In the genomic region with DNA sequence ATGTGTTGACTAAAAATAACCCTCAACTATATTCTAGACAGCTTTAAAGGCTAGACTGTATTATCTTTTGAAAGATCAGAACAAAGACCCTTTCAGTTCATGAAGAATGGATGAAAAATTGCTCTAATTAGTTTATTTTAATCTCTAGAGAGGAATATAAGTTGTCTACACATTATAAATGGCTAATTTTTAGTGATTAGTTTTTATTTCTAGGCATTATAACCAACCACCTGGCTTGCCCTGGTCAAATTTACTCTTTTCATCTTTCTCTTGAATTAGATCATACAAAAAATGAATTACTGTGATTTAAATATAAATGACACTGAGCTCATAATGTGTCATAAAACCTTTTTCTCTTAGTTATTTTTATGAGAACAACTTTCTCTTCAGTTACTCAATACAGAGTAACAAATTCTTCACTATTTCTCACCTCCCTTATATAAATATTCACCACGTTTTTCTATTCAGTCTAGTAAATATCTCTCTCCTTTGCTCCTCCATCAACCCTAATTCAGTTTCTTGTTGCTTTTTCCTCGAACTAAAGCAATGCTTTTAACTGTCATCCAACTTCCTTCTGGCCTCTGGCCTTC, we compare ENCODE assay signal across 18 cellular contexts.
DNase-seq lines count a peak whose midpoint lies in the region; ATAC-seq, FAIRE-seq and TF ChIP-seq lines count a peak whose summit lies in the region.
"Had no signal": no experiment of that assay in that cellular context is flagged by ENCODE, and none has a peak within 500 bp of the region (broad histone marks: within the 10 kb centered on the region; RNA-seq: fewer than 3 reads in every experiment).

No MANE protein-coding gene starts in this region.

- WGBS in right cardiac atrium = 32% methylated on average over 2 of the region's 2 CpGs
- 54% methylated on average over 2 of the region's 2 CpGs for WGBS in hepatocyte (ENCODE audit: low lambda C conversion rate, missing lambda C conversion rate)

- no peaks in the 10 kb centered on the region for H3K27me3 Mint-ChIP-seq in astrocyte (ENCODE audit: low read depth, unreplicated experiment)

- H2AFZ ChIP-seq in astrocyte (ENCODE audit: low read depth, low read length) (no peak overlapping the region), hepatocyte (peak overlapping the region; percentile 9)
- H2AFZ ChIP-seq: PC-9 had no signal

- H3K36me3 Mint-ChIP-seq in astrocyte (ENCODE audit: low read depth, unreplicated experiment) = no peaks in the 10 kb centered on the region

- H3K9me2 ChIP-seq in hepatocyte (replicated peaks; ENCODE audit: insufficient read depth) = no peaks in the 10 kb centered on the region
- H3K9me2 ChIP-seq: SK-N-SH had no signal

- intact Hi-C loops in right cardiac atrium (cut with DNase I) = no loop called here

- H3K27ac Mint-ChIP-seq in astrocyte (ENCODE audit: unreplicated experiment) = peak overlapping the region; percentile 16

- no peaks in the 10 kb centered on the region for H3K4me1 ChIP-seq in cardiac muscle cell (ENCODE audit: low read depth)
- H3K4me1 ChIP-seq in right cardiac atrium (ENCODE audit: control insufficient read depth, insufficient read depth, low read length) = no peaks in the 10 kb centered on the region
- H3K4me1 ChIP-seq in astrocyte (ENCODE audit: insufficient read depth, low read length) = no peaks in the 10 kb centered on the region
- peaks cover 4% of the 10 kb centered on the region for H3K4me1 ChIP-seq in hepatocyte (ENCODE audit: insufficient read depth)

- H3K27me3 ChIP-seq in cardiac muscle cell = no peaks in the 10 kb centered on the region
- no peaks in the 10 kb centered on the region for H3K27me3 ChIP-seq in right cardiac atrium (ENCODE audit: control insufficient read depth, insufficient read depth)
- H3K27me3 ChIP-seq in astrocyte (ENCODE audit: insufficient read depth, low read length) = no peaks in the 10 kb centered on the region
- no peaks in the 10 kb centered on the region for H3K27me3 ChIP-seq in hepatocyte

- H3K4me3 ChIP-seq in cardiac muscle cell = no peak overlapping the region
- H3K4me3 ChIP-seq in right cardiac atrium (ENCODE audit: low read length) = no peak overlapping the region
- no peak overlapping the region for H3K4me3 ChIP-seq in astrocyte (ENCODE audit: insufficient read depth, low read depth, low read length)
- no peak overlapping the region for H3K4me3 ChIP-seq in hepatocyte
- H3K4me3 ChIP-seq: PC-9 had no signal

- H3K9me3 Mint-ChIP-seq in astrocyte (ENCODE audit: unreplicated experiment) = peaks cover 6% of the 10 kb centered on the region

- no peak for TF ChIP-seq CTCF in cardiac muscle cell (IDR thresholded peaks at IDR 0.05; ENCODE audit: low read depth, low read length)
- no peak for TF ChIP-seq CTCF in astrocyte (IDR thresholded peaks at IDR 0.05; ENCODE audit: insufficient read depth, low read depth, low read length)
- TF ChIP-seq CTCF in hepatocyte (IDR thresholded peaks at IDR 0.05; ENCODE audit: poor library complexity) = no peak

- H3K9me3 ChIP-seq in cardiac muscle cell (ENCODE audit: low read depth) (no peaks in the 10 kb centered on the region), right cardiac atrium (ENCODE audit: control insufficient read depth, low read length) (no peaks in the 10 kb centered on the region), astrocyte (ENCODE audit: insufficient read depth, low read depth, low read length) (no peaks in the 10 kb centered on the region), hepatocyte (ENCODE audit: low read depth) (no peaks in the 10 kb centered on the region)
- H3K9me3 ChIP-seq: SK-N-SH had no signal

- H3K27ac ChIP-seq in cardiac muscle cell (peak overlapping the region; percentile 25), right cardiac atrium (ENCODE audit: low read length) (no peak overlapping the region), astrocyte (ENCODE audit: low read depth, low read length) (no peak overlapping the region), hepatocyte (peak overlapping the region; percentile 56)
- H3K27ac ChIP-seq: KMS-11, PC-9 had no signal

- no peak overlapping the region for H3K4me3 Mint-ChIP-seq in astrocyte (ENCODE audit: unreplicated experiment)

- H3K4me1 Mint-ChIP-seq in astrocyte (ENCODE audit: low read depth, unreplicated experiment) = peaks cover 13% of the 10 kb centered on the region

- ATAC-seq in right cardiac atrium = no peak
- ATAC-seq: HepG2 had no signal

- DNase-seq in cardiac muscle cell (ENCODE audit: low read depth in 1 of 2, low spot score in 1 of 2) (no peak), right cardiac atrium (no peak), astrocyte (ENCODE audit: low read depth) (no peak), hepatocyte (ENCODE audit: low spot score) (no peak), AG08396 (ENCODE audit: low spot score) (no peak), T1000 (lab: John Stamatoyannopoulos, UW) (no peak), T-helper 2 cell (no peak), hepatic stellate cell (ENCODE audit: low spot score) (no peak)
- DNase-seq: 8988T, C1 segment of cervical spinal cord, COR-L47, MM.1S, NCI-H524, SK-N-SH had no signal

- H3K79me2 ChIP-seq in astrocyte (ENCODE audit: insufficient read depth, low read length) (no peaks in the 10 kb centered on the region), hepatocyte (no peaks in the 10 kb centered on the region)

- H4K20me1 ChIP-seq in astrocyte (ENCODE audit: insufficient read depth, low read length) = no peaks in the 10 kb centered on the region
- H4K20me1 ChIP-seq in hepatocyte (ENCODE audit: insufficient read depth, poor library complexity, severe bottlenecking) = no peaks in the 10 kb centered on the region

- H3K36me3 ChIP-seq in cardiac muscle cell (no peaks in the 10 kb centered on the region), astrocyte (ENCODE audit: insufficient read depth, low read length) (no peaks in the 10 kb centered on the region), hepatocyte (replicated peaks; ENCODE audit: insufficient read depth, low read depth) (no peaks in the 10 kb centered on the region)

- H3K4me2 ChIP-seq in astrocyte (ENCODE audit: low read length) (no peak overlapping the region), hepatocyte (no peak overlapping the region)
- H3K4me2 ChIP-seq: KMS-11, SK-N-SH had no signal

- FAIRE-seq in astrocyte (lab: Jason Lieb, UNC) = no peak
- FAIRE-seq: GM18507, HepG2 had no signal

- H3K9ac ChIP-seq in astrocyte (ENCODE audit: low read length) = no peak overlapping the region
- H3K9ac ChIP-seq: KMS-11, SK-N-SH had no signal

Comparison
In these comparisons a context has a peak if more than half of its experiments do, and no peak if none do; other contexts are left out.
1. H3K27ac ChIP-seq: peak in cardiac muscle cell (single experiment) and hepatocyte (single experiment); none in right cardiac atrium (single experiment) and astrocyte (single experiment).